ENCODE assay signal across 9 cellular contexts in genomic region chr1:164673584-164674214, GRCh38.
DNase-seq lines count a peak whose midpoint lies in the region; ATAC-seq and TF ChIP-seq lines count a peak whose summit lies in the region.
"Had no signal": no experiment of that assay in that cellular context is flagged by ENCODE, and none has a peak within 500 bp of the region (broad histone marks: within the 10 kb centered on the region; RNA-seq: fewer than 3 reads in every experiment).

No MANE protein-coding gene starts in this region.

- no peaks in the 10 kb centered on the region for H3K9me3 ChIP-seq in Peyer's patch
- no peaks in the 10 kb centered on the region for H3K9me3 ChIP-seq in gastroesophageal sphincter

- DNase-seq in A172 (ENCODE audit: low spot score) (peak; percentile 32), Peyer's patch (no peak), NCI-H187 treated with DMSO at 0.1 percent for 48 hours (lab: John Stamatoyannopoulos, UW) (no peak), posterior vena cava (ENCODE audit: low spot score) (no peak)
- DNase-seq in T-helper 2 cell treated with Interferon-gamma antibody and Interleukin-4, amounts not matched to agents 5 μg/mL and 100 μg/mL, for 36 hours (ENCODE audit: low spot score) = no peak
- DNase-seq: activated gamma-delta T cell treated with Interleukin-2 at 50 U/mL for 16 hours had no signal

- TF ChIP-seq CTCF in GM12875 (IDR thresholded peaks at IDR 0.05; ENCODE audit: borderline replicate concordance, insufficient read depth, low read depth, low read length) (peak; percentile 78), Peyer's patch (IDR thresholded peaks at IDR 0.05) (peak in 4 of 6 experiments; percentile 6 to 24 (median 22)), gastroesophageal sphincter (IDR thresholded peaks at IDR 0.05) (peak; percentile 13 to 38 (median 26))

- no peak overlapping the region for H3K4me3 ChIP-seq in GM12875 (ENCODE audit: low read depth, low read length)
- H3K4me3 ChIP-seq in Peyer's patch = no peak overlapping the region
- no peak overlapping the region for H3K4me3 ChIP-seq in gastroesophageal sphincter

- no peak overlapping the region for H3K27ac Mint-ChIP-seq in T-helper 2 cell treated with Interferon-gamma antibody and Interleukin-4, amounts not matched to agents 5 μg/mL and 100 μg/mL, for 36 hours

- H3K9me3 Mint-ChIP-seq in T-helper 2 cell treated with Interferon-gamma antibody and Interleukin-4, amounts not matched to agents 5 μg/mL and 100 μg/mL, for 36 hours = peaks cover 19% of the 10 kb centered on the region

- intact Hi-C loops in posterior vena cava (cut with DNase I) = no loop called here

- TF ChIP-seq POLR2A in Peyer's patch (IDR thresholded peaks at IDR 0.05) (no peak), gastroesophageal sphincter (IDR thresholded peaks at IDR 0.05) (no peak)

- TF ChIP-seq EP300 in gastroesophageal sphincter (IDR thresholded peaks at IDR 0.05) = no peak

- H3K4me1 ChIP-seq in Peyer's patch (peaks cover 0 to 31% (median 1%) of the 10 kb centered on the region in 4 donors), gastroesophageal sphincter (peaks cover 12 to 78% (median 15%) of the 10 kb centered on the region in 3 donors)

- ATAC-seq in gastroesophageal sphincter (no peak), HG02571 (IDR thresholded peaks at IDR 0.05; ENCODE audit: unreplicated experiment) (no peak)

- H3K27me3 ChIP-seq in Peyer's patch = no peaks in the 10 kb centered on the region
- H3K27me3 ChIP-seq in gastroesophageal sphincter = no peaks in the 10 kb centered on the region

- H3K36me3 Mint-ChIP-seq in T-helper 2 cell treated with Interferon-gamma antibody and Interleukin-4, amounts not matched to agents 5 μg/mL and 100 μg/mL, for 36 hours (ENCODE audit: low read depth) = no peaks in the 10 kb centered on the region

- no peak overlapping the region for H3K4me3 Mint-ChIP-seq in T-helper 2 cell treated with Interferon-gamma antibody and Interleukin-4, amounts not matched to agents 5 μg/mL and 100 μg/mL, for 36 hours

- 82 to 88% methylated on average over 10 to 11 of the region's 14 CpGs for WGBS in gastroesophageal sphincter (ENCODE audit: low coverage in 1 of 2), 2 donors

- H3K27me3 Mint-ChIP-seq in T-helper 2 cell treated with Interferon-gamma antibody and Interleukin-4, amounts not matched to agents 5 μg/mL and 100 μg/mL, for 36 hours (ENCODE audit: low read depth) = no peaks in the 10 kb centered on the region

- H3K27ac ChIP-seq in Peyer's patch = no peak overlapping the region
- peak overlapping the region; percentile 2 to 68 (median 52) for H3K27ac ChIP-seq in gastroesophageal sphincter

- H3K36me3 ChIP-seq in Peyer's patch (no peaks in the 10 kb centered on the region), gastroesophageal sphincter (peaks cover 0 to 8% of the 10 kb centered on the region in 2 donors)

- no peaks in the 10 kb centered on the region for H3K4me1 Mint-ChIP-seq in T-helper 2 cell treated with Interferon-gamma antibody and Interleukin-4, amounts not matched to agents 5 μg/mL and 100 μg/mL, for 36 hours (ENCODE audit: low read depth)

Comparison
In these comparisons a context has a peak if more than half of its experiments do, and no peak if none do; other contexts are left out.
1. CTCF ChIP-seq: peak in every context shown above with its lines; median percentile 78 in GM12875; 26 in gastroesophageal sphincter; 22 in Peyer's patch.
2. H3K27ac ChIP-seq: peak in gastroesophageal sphincter (4 of 4); none in Peyer's patch (0 of 4).